ENCODE assay signal across 13 cellular contexts in genomic region chr4:68503462-68503861, GRCh38. TPM values are rescaled to one million over a fixed set of nuclear protein-coding genes. Genes with fewer than 3 reads are reported as not detected.
"Had no signal": no experiment of that assay in that cellular context is flagged by ENCODE, and none has a peak within 500 bp of the region (broad histone marks: within the 10 kb centered on the region; RNA-seq: fewer than 3 reads in every experiment).

No MANE protein-coding gene starts in this region.

RNA-seq across cellular contexts. Expression of gene TMPRSS11E, which starts 56.2 kb away (rescaled TPM):
- total RNA-seq: activated naive CD4-positive, alpha-beta T cell treated with anti-CD3 and anti-CD28 coated beads for 36 hours; activated T-cell treated with anti-CD3 and anti-CD28 coated beads, Interleukin-2, amount 50 U/mL, for 4 hours; activated T-cell treated with anti-CD3 and anti-CD28 coated beads, Interleukin-2, amount 50 U/mL, for 72 hours; activated T-helper 1 cell treated with anti-CD3 and anti-CD28 coated beads, Interleukin-12 subunit alpha, Interleukin-12 subunit beta, Interleukin-2, Interleukin-4 antibody, amounts not matched to agents 30 ng/mL and 10 ng/mL and 1 ng/mL, durations not matched to agents 14 hours and 24 hours and 36 hours; activated T-helper 17 cell treated with anti-CD3 and anti-CD28 coated beads, Interleukin-2, amount 50 U/mL, for 72 hours; activated T-helper 2 cell treated with anti-CD3 and anti-CD28 coated beads, Interferon-gamma antibody, Interleukin-2, Interleukin-4, amounts not matched to agents 10 μg/mL and 5 μg/mL and 100 μg/mL, durations not matched to agents 14 hours and 24 hours and 36 hours; adrenal gland; aorta; ascending aorta; cardiac muscle cell; cardiac septum; cerebellum; chondrocyte had no signal
- polyA plus RNA-seq: cardiac muscle cell had no signal
